Comparison of ENCODE assay signal across 25 cellular contexts in genomic region chr7:5310822-5311405, GRCh38. TPM values are rescaled to one million over a fixed set of nuclear protein-coding genes. Genes with fewer than 3 reads are reported as not detected.
DNase-seq lines count a peak whose midpoint lies in the region; ATAC-seq, FAIRE-seq and TF ChIP-seq lines count a peak whose summit lies in the region.
"Had no signal": no experiment of that assay in that cellular context is flagged by ENCODE, and none has a peak within 500 bp of the region (broad histone marks: within the 10 kb centered on the region; RNA-seq: fewer than 3 reads in every experiment).

No MANE protein-coding gene starts in this region.

- 92% methylated on average over 15 of the region's 16 CpGs; no CpG with 5 or more reads in 1 of the 2 experiments for WGBS in H1 (ENCODE audit: extremely low coverage in 1 of 2, insufficient coverage in 1 of 2, insufficient read length in 1 of 2, insufficient replicate concordance in 2 of 2, low coverage in 1 of 2, low lambda C conversion rate in 2 of 2, missing lambda C conversion rate in 1 of 2), 2 experiments
- no CpG with 5 or more reads among the region's 16 CpGs for WGBS in trophoblast cell (ENCODE audit: extremely low coverage, insufficient coverage, insufficient read length)

- no peaks in the 10 kb centered on the region for H3K4me1 ChIP-seq in H1 (replicated peaks in 1 of 4; ENCODE audit: control insufficient read depth in 3 of 4, insufficient read depth in 4 of 4, low read length in 3 of 4)
- H3K4me1 ChIP-seq in trophoblast cell (ENCODE audit: control insufficient read depth in 1 of 2, insufficient read depth in 2 of 2, low read length in 2 of 2) = no peaks in the 10 kb centered on the region
- no peaks in the 10 kb centered on the region for H3K4me1 ChIP-seq in mucosa of descending colon (ENCODE audit: low read depth)

- TF ChIP-seq CTCF in H1 (IDR thresholded peaks at IDR 0.05; ENCODE audit: control extremely low read depth in 1 of 3, insufficient read depth in 1 of 3, low read depth in 1 of 3, low read length in 3 of 3) (no peak), mucosa of descending colon (IDR thresholded peaks at IDR 0.05) (no peak)

- no peak overlapping the region for H4K5ac ChIP-seq in H1 (ENCODE audit: insufficient read length, low read depth, low read length)

- H2BK5ac ChIP-seq in H1 (ENCODE audit: low read depth, low read length) (no peak overlapping the region), trophoblast cell (ENCODE audit: low read depth, low read length, poor library complexity) (no peak overlapping the region)

- peaks cover 2% of the 10 kb centered on the region; the same call in 1 of the 2 replicates for H3K79me1 ChIP-seq in H1 (ENCODE audit: low read depth, low read length)
- H3K79me1 ChIP-seq in trophoblast cell (ENCODE audit: low read length) = no peaks in the 10 kb centered on the region

- H3K4me3 ChIP-seq in H1 (ENCODE audit: extremely low read depth in 1 of 4, insufficient read depth in 2 of 4, low read depth in 3 of 4, low read length in 4 of 4) (no peak overlapping the region; a peak in 1 of 8 replicates), trophoblast cell (ENCODE audit: low read depth, low read length) (peak overlapping the region; percentile 27), mucosa of descending colon (no peak overlapping the region)
- H3K4me3 ChIP-seq: GM23248, PC-9, SK-N-MC had no signal

- H3K23ac ChIP-seq in H1 (ENCODE audit: insufficient read length) (peak overlapping the region; percentile 47), trophoblast cell (ENCODE audit: low read length) (no peak overlapping the region)

- TF ChIP-seq RAD21 in H1 (IDR thresholded peaks at IDR 0.05 in 1 of 2, conservative IDR thresholded peaks at IDR 0.05 in 1 of 2; ENCODE audit: low read depth in 2 of 2, low read length in 2 of 2) = no peak

- no peak for TF ChIP-seq EP300 in H1 (IDR thresholded peaks at IDR 0.05; ENCODE audit: borderline replicate concordance in 1 of 2, low read depth in 2 of 2, low read length in 2 of 2)

- H4K20me1 ChIP-seq in H1 (replicated peaks in 1 of 2; ENCODE audit: control insufficient read depth in 1 of 2, insufficient read depth in 2 of 2, low read length in 2 of 2) = peaks cover 0 to 3% of the 10 kb centered on the region in 2 experiments

- CTCF ChIA-PET in H1 (lab: Charles Lee; ENCODE audit: partially characterized antibody) = interaction anchor here (0.8 kb wide), 1 partner anchor 78 kb away, joined by 3 read pairs; no protein-coding TSS in a partner anchor

- H3K79me2 ChIP-seq in H1 (ENCODE audit: control insufficient read depth in 1 of 2, insufficient read depth in 2 of 2, low read length in 2 of 2) (no peaks in the 10 kb centered on the region), trophoblast cell (ENCODE audit: control insufficient read depth, insufficient read depth, low read length, poor library complexity) (no peaks in the 10 kb centered on the region)

- intact Hi-C loops in mucosa of descending colon (cut with DNase I, micrococcal nuclease) = no loop called here

- H4K91ac ChIP-seq in H1 (replicated peaks; ENCODE audit: insufficient read length, low read length) (no peak overlapping the region), trophoblast cell (ENCODE audit: low read depth, low read length) (no peak overlapping the region)

- no peak for ATAC-seq in mucosa of descending colon

- H3K4me2 ChIP-seq in H1 (ENCODE audit: insufficient read depth in 1 of 2, low read depth in 2 of 2, low read length in 2 of 2) (no peak overlapping the region), trophoblast cell (ENCODE audit: low read length) (no peak overlapping the region)
- H3K4me2 ChIP-seq: KMS-11, PC-9 had no signal

- 0 out of 8 replicates have a peak, but pooled peaks cover 0 to 3% (median 0%) of the 10 kb centered on the region in 4 experiments for H3K36me3 ChIP-seq in H1 (ENCODE audit: control insufficient read depth in 2 of 4, insufficient read depth in 4 of 4, low read length in 3 of 4)
- H3K36me3 ChIP-seq in trophoblast cell (ENCODE audit: control insufficient read depth in 1 of 2, insufficient read depth in 2 of 2, low read length in 2 of 2) = peaks cover 54 to 56% of the 10 kb centered on the region in 2 experiments
- peaks cover 3% of the 10 kb centered on the region for H3K36me3 ChIP-seq in mucosa of descending colon (ENCODE audit: low read depth)

- TF ChIP-seq POLR2A in GM12891 (IDR thresholded peaks at IDR 0.05; ENCODE audit: low read depth, low read length) = no peak
- no peak for TF ChIP-seq POLR2A in H1 (IDR thresholded peaks at IDR 0.05; ENCODE audit: control extremely low read depth in 1 of 2, low read depth in 2 of 2, low read length in 2 of 2)

- H3K14ac ChIP-seq in H1 (ENCODE audit: insufficient read length) (peak overlapping the region; percentile 66), trophoblast cell (ENCODE audit: low read length) (no peak overlapping the region)

- H2BK120ac ChIP-seq in H1 (replicated peaks; ENCODE audit: low read depth, low read length) = no peak overlapping the region
- no peak overlapping the region for H2BK120ac ChIP-seq in trophoblast cell (ENCODE audit: insufficient read depth, low read length, poor library complexity)

- no peak overlapping the region; a peak in 1 of 7 replicates for H3K9ac ChIP-seq in H1 (replicated peaks in 1 of 4; ENCODE audit: extremely low read depth in 1 of 4, low read depth in 3 of 4, low read length in 3 of 4)
- no peak overlapping the region for H3K9ac ChIP-seq in trophoblast cell (ENCODE audit: low read length)
- H3K9ac ChIP-seq: GM23248, KMS-11 had no signal

- FAIRE-seq in GM12891 (lab: Jason Lieb, UNC) (peak; percentile 92), HTR-8/SVneo (lab: Jason Lieb, UNC) (peak; percentile 98), H1 (lab: Jason Lieb, UNC) (no peak)
- FAIRE-seq: G401.6 had no signal

- peak overlapping the region; percentile 85 for H3K4ac ChIP-seq in H1 (replicated peaks; ENCODE audit: insufficient read length, low read depth, low read length)
- no peak overlapping the region for H3K4ac ChIP-seq in trophoblast cell (ENCODE audit: low read depth, low read length)

- H3K56ac ChIP-seq in H1 (replicated peaks; ENCODE audit: insufficient read length, low read depth, low read length) = no peak overlapping the region

- H2AFZ ChIP-seq in H1 (ENCODE audit: low read length) (no peak overlapping the region), trophoblast cell (ENCODE audit: insufficient read depth, low read length, poor library complexity) (no peak overlapping the region)
- H2AFZ ChIP-seq: GM23248, PC-9 had no signal

- peaks cover 2% of the 10 kb centered on the region; the same call in 1 of the 2 replicates for H3K23me2 ChIP-seq in H1 (ENCODE audit: low read depth, low read length)

- no peak overlapping the region for H2BK20ac ChIP-seq in H1 (ENCODE audit: low read length)

- H2BK12ac ChIP-seq in H1 (ENCODE audit: low read depth, low read length) (no peak overlapping the region), trophoblast cell (ENCODE audit: low read length) (no peak overlapping the region)

- H2BK15ac ChIP-seq in H1 (ENCODE audit: low read length) = no peak overlapping the region

- H4K12ac ChIP-seq in trophoblast cell (ENCODE audit: low read depth, low read length) = no peak overlapping the region

- H3K27ac ChIP-seq in H1 (ENCODE audit: low read depth, low read length) = no peak overlapping the region
- H3K27ac ChIP-seq in trophoblast cell (ENCODE audit: low read depth, low read length) = no peak overlapping the region
- H3K27ac ChIP-seq: C4-2B, GM23248, HL-60, KMS-11, PC-9, SK-N-MC had no signal

- no peak for DNase-seq in GM12891 (ENCODE audit: insufficient read length, low spot score)
- DNase-seq in HTR-8/SVneo (ENCODE audit: insufficient read length, low spot score) = no peak
- no peak for DNase-seq in H1 (ENCODE audit: low read depth in 1 of 2, low spot score in 2 of 2)
- DNase-seq in trophoblast cell = no peak
- no peak for DNase-seq in DMS 273 (lab: John Stamatoyannopoulos, UW; ENCODE audit: unreplicated experiment)
- no peak for DNase-seq in mucosa of descending colon
- no peak for DNase-seq in mucosa of gallbladder (ENCODE audit: low spot score)
- DNase-seq: Calu3; CD8-positive, alpha-beta memory T cell; GM23248; NCI-H1092 treated with DMSO at 0.1 percent for 48 hours; NCI-H146; NCI-H2029 treated with DMSO at 0.1 percent for 48 hours; NCI-H226; NCI-H510A treated with DMSO at 0.1 percent for 48 hours; NCI-H748 treated with DMSO at 0.1 percent for 48 hours; PC-9; RPMI8226; SHP77 treated with DMSO at 0.1 percent for 48 hours; SW 1271 had no signal

- H3K18ac ChIP-seq in H1 (ENCODE audit: extremely low read depth, low read length) (no peak overlapping the region), trophoblast cell (ENCODE audit: low read length) (no peak overlapping the region)

- H3K9me3 ChIP-seq in H1 (ENCODE audit: insufficient read depth in 2 of 2, low read depth in 1 of 2, low read length in 1 of 2) (no peaks in the 10 kb centered on the region), trophoblast cell (ENCODE audit: insufficient read depth, low read depth, low read length) (no peaks in the 10 kb centered on the region), mucosa of descending colon (no peaks in the 10 kb centered on the region)

- H2AK5ac ChIP-seq in H1 (ENCODE audit: low read depth, low read length) (no peak overlapping the region), trophoblast cell (ENCODE audit: low read length) (no peak overlapping the region)

- POLR2A ChIA-PET in H1 (lab: Charles Lee; ENCODE audit: partially characterized antibody) = interaction anchor here (0.9 kb wide), 1 partner anchor 15 kb away, joined by 3 read pairs; no protein-coding TSS in a partner anchor

- no peaks in the 10 kb centered on the region for H3K27me3 ChIP-seq in H1 (replicated peaks in 1 of 4; ENCODE audit: control insufficient read depth in 3 of 4, extremely low read depth in 1 of 4, insufficient read depth in 3 of 4, low read length in 3 of 4)
- H3K27me3 ChIP-seq in trophoblast cell (ENCODE audit: insufficient read depth, low read length) = no peaks in the 10 kb centered on the region

- H4K8ac ChIP-seq in H1 (ENCODE audit: extremely low read depth, insufficient read depth, low read length) (no peak overlapping the region), trophoblast cell (ENCODE audit: low read depth, low read length) (no peak overlapping the region)

TF ChIP-seq in GM12891, 5 proteins besides CTCF, POLR2A, EP300 and RAD21 (continues in another document):
- no peak for TF ChIP-seq SPI1 (IDR thresholded peaks at IDR 0.05; ENCODE audit: low read depth, low read length)

RNA-seq across cellular contexts. Expression of gene SLC29A4, which starts 28.2 kb away (rescaled TPM):
- polyA plus RNA-seq in GM12891 (2012; ENCODE audit: low read depth, missing spikeins) = 1.6 TPM
- 6.9 and 8.5 TPM in 2 replicates for total RNA-seq in H1 (2021; fragmentation: NEBNext Ultra II Directional; extraction: Animal tissue kit (Norgen Biotek cat#: 25700))
- 15.1 and 20.2 TPM in 2 replicates for polyA plus RNA-seq in H1 (2011; rRNA removed)
- 9.7 TPM for polyA plus RNA-seq in H1 (2011; cell fraction: cytosol; rRNA removed)
- 24.3 TPM for polyA plus RNA-seq in H1 (2011; cell fraction: nucleus; rRNA removed)
- 6.1 to 13.9 TPM (median 11.1 TPM) in 4 replicates for polyA plus RNA-seq in H1 (2012, experiment 1 of 2)
- 7.8 TPM for polyA plus RNA-seq in H1 (2012, experiment 2 of 2)
- 8.0 TPM for polyA plus RNA-seq in H1 (2013, experiment 1 of 2)
- polyA plus RNA-seq in H1 (2013, experiment 2 of 2) = 8.1 TPM
- polyA minus RNA-seq in H1 (2011; rRNA and poly(A)+ RNA removed) = 13.6 and 20.2 TPM in 2 replicates
- 5.2 TPM for polyA minus RNA-seq in H1 (2011; cell fraction: cytosol; rRNA and poly(A)+ RNA removed)
- 8.6 TPM for polyA minus RNA-seq in H1 (2011; cell fraction: nucleus; rRNA and poly(A)+ RNA removed)
- polyA plus RNA-seq in trophoblast cell (2013) = 4.3 and 4.5 TPM in 2 replicates
- 1 to 10 TPM; 5.4 to 7.4 (median 5.5) TPM for total RNA-seq in mucosa of descending colon
- total RNA-seq in mucosa of gallbladder = 6.0 TPM
